Comparison of ENCODE assay signal across 22 cellular contexts in the genomic region with DNA sequence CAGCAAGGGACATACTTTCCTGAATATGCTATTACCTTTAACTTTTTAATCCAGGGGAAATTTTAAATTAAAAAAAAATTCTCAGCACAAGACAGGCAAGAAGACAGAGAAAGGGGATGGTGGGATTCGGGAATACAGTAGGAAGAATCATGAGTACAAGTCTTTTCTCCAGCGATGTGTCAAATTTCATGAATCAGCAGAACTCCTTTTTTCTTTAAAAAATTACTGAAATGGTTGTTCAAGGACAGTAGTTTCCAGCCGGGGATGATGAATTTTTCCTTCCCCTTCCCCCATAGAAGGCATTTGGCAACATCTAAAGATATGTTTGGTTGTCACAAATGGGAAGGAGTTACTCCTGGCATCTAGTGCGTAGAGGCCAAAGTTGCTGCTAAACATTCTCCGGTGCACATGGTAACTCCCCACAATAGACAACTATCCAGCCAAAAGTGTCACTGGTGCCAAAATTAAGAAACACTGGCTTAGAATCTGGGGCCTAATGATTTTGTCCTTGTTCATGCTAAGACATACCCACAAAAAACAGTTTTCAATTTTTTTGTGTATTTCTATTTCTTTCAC.
DNase-seq lines count a peak whose midpoint lies in the region; ATAC-seq, FAIRE-seq and TF ChIP-seq lines count a peak whose summit lies in the region.
"Had no signal": no experiment of that assay in that cellular context is flagged by ENCODE, and none has a peak within 500 bp of the region (broad histone marks: within the 10 kb centered on the region; RNA-seq: fewer than 3 reads in every experiment).

No MANE protein-coding gene starts in this region.

- H3K27me3 ChIP-seq in subcutaneous abdominal adipose tissue (ENCODE audit: control insufficient read depth in 5 of 5, insufficient read depth in 4 of 5, low read length in 5 of 5): no peaks in the 10 kb centered on the region
- H3K27me3 ChIP-seq in vagina: no peaks in the 10 kb centered on the region
- H3K27me3 ChIP-seq: BLaER1 treated with 17β-estradiol and CSF1 and Interleukin-3, amounts not matched to agents 10 nM and 100 nM had no signal

- POLR2A ChIA-PET in A549 (lab: Yijun Ruan, JAX): no interaction called here

- 35% methylated on average over 5 of the region's 5 CpGs for WGBS in A549 (ENCODE audit: missing lambda C conversion rate)

- no peak for TF ChIP-seq POLR2A in A549 (IDR thresholded peaks at IDR 0.05; ENCODE audit: low read length)
- TF ChIP-seq POLR2A in vagina (IDR thresholded peaks at IDR 0.05): no peak

- H3K9me3 ChIP-seq in A549: no peaks in the 10 kb centered on the region
- peaks cover 0 to 3% (median 0%) of the 10 kb centered on the region in 5 donors for H3K9me3 ChIP-seq in subcutaneous abdominal adipose tissue (ENCODE audit: control insufficient read depth in 5 of 5, low read length in 5 of 5)
- no peaks in the 10 kb centered on the region for H3K9me3 ChIP-seq in vagina

- H3K9ac ChIP-seq in subcutaneous abdominal adipose tissue (ENCODE audit: low read length in 5 of 5): no peak overlapping the region
- H3K9ac ChIP-seq: BLaER1 treated with 17β-estradiol and CSF1 and Interleukin-3, amounts not matched to agents 10 nM and 100 nM had no signal

- H3K4me3 ChIP-seq in A549 (no peak overlapping the region), subcutaneous abdominal adipose tissue (ENCODE audit: low read depth in 1 of 5, low read length in 5 of 5) (no peak overlapping the region), vagina (no peak overlapping the region)
- H3K4me3 ChIP-seq: BLaER1 treated with 17β-estradiol and CSF1 and Interleukin-3, amounts not matched to agents 10 nM and 100 nM had no signal

- H3K27me3 Mint-ChIP-seq in progenitor cell of endocrine pancreas: no peaks in the 10 kb centered on the region
- H3K27me3 Mint-ChIP-seq: B cell; CD4-positive, alpha-beta T cell had no signal

- DNase-seq in A549 (ENCODE audit: low read depth in 1 of 2, low spot score in 1 of 2) (no peak), HTR-8/SVneo (ENCODE audit: insufficient read length, low spot score) (no peak), vagina (ENCODE audit: extremely low spot score in 2 of 2) (no peak), progenitor cell of endocrine pancreas (ENCODE audit: low spot score, unreplicated experiment) (no peak), KBM-7 (no peak)
- DNase-seq: 8988T; AML-193; Caco-2; Calu3; CD4-positive, alpha-beta T cell; CD8-positive, alpha-beta T cell; DMS79 treated with DMSO at 0.1 percent for 48 hours; GF-D8 had no signal

- no peaks in the 10 kb centered on the region for H3K4me1 ChIP-seq in A549
- H3K4me1 ChIP-seq in subcutaneous abdominal adipose tissue (ENCODE audit: control insufficient read depth in 5 of 5, insufficient read depth in 5 of 5, low read length in 5 of 5): peaks cover 0 to 12% (median 0%) of the 10 kb centered on the region in 5 donors
- no peaks in the 10 kb centered on the region for H3K4me1 ChIP-seq in vagina
- H3K4me1 ChIP-seq: Caco-2 had no signal

- TF ChIP-seq RAD21 in A549 (conservative IDR thresholded peaks at IDR 0.05 in 1 of 2, IDR thresholded peaks at IDR 0.05 in 1 of 2): no peak

- H3K36me3 Mint-ChIP-seq in progenitor cell of endocrine pancreas (ENCODE audit: insufficient read depth): no peaks in the 10 kb centered on the region
- H3K36me3 Mint-ChIP-seq: CD8-positive, alpha-beta T cell had no signal

- FAIRE-seq in A549 (lab: Jason Lieb, UNC) (no peak), HTR-8/SVneo (lab: Jason Lieb, UNC) (peak; percentile 49)
- FAIRE-seq: A204.1, D721Med, G401.6, GM12891, GM19239 had no signal

- ATAC-seq in A549: no peak
- ATAC-seq: CD8-positive, alpha-beta T cell had no signal

- no peak overlapping the region for H3K27ac ChIP-seq in A549
- peak overlapping the region; percentile 20 for H3K27ac ChIP-seq in subcutaneous abdominal adipose tissue (ENCODE audit: low read depth, low read length)
- no peak overlapping the region for H3K27ac ChIP-seq in vagina
- H3K27ac ChIP-seq: BLaER1 treated with 17β-estradiol and CSF1 and Interleukin-3, amounts not matched to agents 10 nM and 100 nM; C4-2B had no signal

- no peak overlapping the region for H3K27ac Mint-ChIP-seq in progenitor cell of endocrine pancreas
- H3K27ac Mint-ChIP-seq: B cell; CD4-positive, alpha-beta T cell; CD8-positive, alpha-beta T cell had no signal

- H3K4me2 ChIP-seq in A549: no peak overlapping the region

- in situ Hi-C loops in KBM-7 (cut with MboI; ENCODE audit: low pct_unique_long_range_greater_than_20kb, low sequenced_read_pairs): no loop called here

- CTCF ChIA-PET in A549 (lab: Yijun Ruan, JAX): no interaction called here

- H3K4me1 Mint-ChIP-seq in progenitor cell of endocrine pancreas (ENCODE audit: low read depth): peaks cover 1% of the 10 kb centered on the region
- H3K4me1 Mint-ChIP-seq: B cell had no signal

- intact Hi-C loops in vagina (cut with DNase I): no loop called here

- H3K4me3 Mint-ChIP-seq in progenitor cell of endocrine pancreas (ENCODE audit: low read depth): no peak overlapping the region
- H3K4me3 Mint-ChIP-seq: B cell; CD4-positive, alpha-beta T cell; CD8-positive, alpha-beta T cell had no signal

- no peak for TF ChIP-seq CTCF in A549 (IDR thresholded peaks at IDR 0.05)
- no peak for TF ChIP-seq CTCF in vagina (IDR thresholded peaks at IDR 0.05)
- TF ChIP-seq CTCF in progenitor cell of endocrine pancreas (IDR thresholded peaks at IDR 0.05; ENCODE audit: unreplicated experiment): no peak

- no peak for TF ChIP-seq EP300 in A549 (IDR thresholded peaks at IDR 0.05)

- H3K36me3 ChIP-seq in subcutaneous abdominal adipose tissue (ENCODE audit: control insufficient read depth in 5 of 5, insufficient read depth in 5 of 5, low read length in 5 of 5): no peaks in the 10 kb centered on the region
- no peaks in the 10 kb centered on the region for H3K36me3 ChIP-seq in vagina
- H3K36me3 ChIP-seq: BLaER1 treated with 17β-estradiol and CSF1 and Interleukin-3, amounts not matched to agents 10 nM and 100 nM had no signal

- peaks cover 5% of the 10 kb centered on the region for H3K9me3 Mint-ChIP-seq in progenitor cell of endocrine pancreas (ENCODE audit: low read depth)

TF ChIP-seq in A549, 52 proteins besides CTCF, POLR2A, EP300 and RAD21:
- peak; percentile 12 for TF ChIP-seq MAFK (IDR thresholded peaks at IDR 0.05; ENCODE audit: partially characterized antibody)
- TF ChIP-seq, protein P1, sequence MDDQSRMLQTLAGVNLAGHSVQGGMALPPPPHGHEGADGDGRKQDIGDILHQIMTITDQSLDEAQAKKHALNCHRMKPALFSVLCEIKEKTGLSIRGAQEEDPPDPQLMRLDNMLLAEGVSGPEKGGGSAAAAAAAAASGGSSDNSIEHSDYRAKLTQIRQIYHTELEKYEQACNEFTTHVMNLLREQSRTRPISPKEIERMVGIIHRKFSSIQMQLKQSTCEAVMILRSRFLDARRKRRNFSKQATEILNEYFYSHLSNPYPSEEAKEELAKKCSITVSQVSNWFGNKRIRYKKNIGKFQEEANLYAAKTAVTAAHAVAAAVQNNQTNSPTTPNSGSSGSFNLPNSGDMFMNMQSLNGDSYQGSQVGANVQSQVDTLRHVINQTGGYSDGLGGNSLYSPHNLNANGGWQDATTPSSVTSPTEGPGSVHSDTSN (IDR thresholded peaks at IDR 0.05): no peak
